ENCODE assay signal across 12 cellular contexts in genomic region chr18:51154664-51155063, GRCh38. TPM values are rescaled to one million over a fixed set of nuclear protein-coding genes. Genes with fewer than 3 reads are reported as not detected.
DNase-seq lines count a peak whose midpoint lies in the region; ATAC-seq lines count a peak whose summit lies in the region.
"Had no signal": no experiment of that assay in that cellular context is flagged by ENCODE, and none has a peak within 500 bp of the region (broad histone marks: within the 10 kb centered on the region; RNA-seq: fewer than 3 reads in every experiment).

No MANE protein-coding gene starts in this region.

- H3K27me3 Mint-ChIP-seq in stimulated activated naive CD8-positive, alpha-beta T cell treated with anti-CD3 and anti-CD28 coated beads, Interleukin-15, Interleukin-2, amounts not matched to agents 100 ng/mL and 50 ng/mL, for 24 hours, result no peaks in the 10 kb centered on the region
- H3K27me3 Mint-ChIP-seq in effector memory CD8-positive, alpha-beta T cell, result no peaks in the 10 kb centered on the region

- H3K27ac Mint-ChIP-seq in stimulated activated naive CD8-positive, alpha-beta T cell treated with anti-CD3 and anti-CD28 coated beads, Interleukin-15, Interleukin-2, amounts not matched to agents 100 ng/mL and 50 ng/mL, for 24 hours, result peak overlapping the region; percentile 98
- peak overlapping the region; percentile 91 to 95 for H3K27ac Mint-ChIP-seq in effector memory CD8-positive, alpha-beta T cell

- no peak for ATAC-seq in stimulated activated naive CD8-positive, alpha-beta T cell treated with anti-CD3 and anti-CD28 coated beads, Interleukin-15, Interleukin-2, amounts not matched to agents 100 U/mL and 50 U/mL, for 24 hours
- ATAC-seq in effector memory CD8-positive, alpha-beta T cell (replicated peaks), result no peak
- no peak for ATAC-seq in GM21717 (IDR thresholded peaks at IDR 0.05; ENCODE audit: unreplicated experiment)

- peak overlapping the region; percentile 72 for H3K4me3 Mint-ChIP-seq in stimulated activated naive CD8-positive, alpha-beta T cell treated with anti-CD3 and anti-CD28 coated beads, Interleukin-15, Interleukin-2, amounts not matched to agents 100 ng/mL and 50 ng/mL, for 24 hours
- peak overlapping the region; percentile 83 to 86 for H3K4me3 Mint-ChIP-seq in effector memory CD8-positive, alpha-beta T cell

- H3K36me3 Mint-ChIP-seq in stimulated activated naive CD8-positive, alpha-beta T cell treated with anti-CD3 and anti-CD28 coated beads, Interleukin-15, Interleukin-2, amounts not matched to agents 100 ng/mL and 50 ng/mL, for 24 hours (ENCODE audit: low read depth), result no peaks in the 10 kb centered on the region
- peaks cover 3% of the 10 kb centered on the region for H3K36me3 Mint-ChIP-seq in effector memory CD8-positive, alpha-beta T cell (ENCODE audit: insufficient read depth)

- H3K9me3 Mint-ChIP-seq in stimulated activated naive CD8-positive, alpha-beta T cell treated with anti-CD3 and anti-CD28 coated beads, Interleukin-15, Interleukin-2, amounts not matched to agents 100 ng/mL and 50 ng/mL, for 24 hours, result peaks cover 4% of the 10 kb centered on the region
- H3K9me3 Mint-ChIP-seq in effector memory CD8-positive, alpha-beta T cell, result no peaks in the 10 kb centered on the region

- intact Hi-C loops in posterior vena cava (cut with DNase I), result no loop called here
- intact Hi-C loops in cardiac septum (cut with DNase I), result no loop called here

- H3K4me1 Mint-ChIP-seq in stimulated activated naive CD8-positive, alpha-beta T cell treated with anti-CD3 and anti-CD28 coated beads, Interleukin-15, Interleukin-2, amounts not matched to agents 100 ng/mL and 50 ng/mL, for 24 hours (ENCODE audit: low read depth), result peaks cover 79% of the 10 kb centered on the region
- peaks cover 29 to 30% of the 10 kb centered on the region in 2 donors for H3K4me1 Mint-ChIP-seq in effector memory CD8-positive, alpha-beta T cell (ENCODE audit: low read depth in 2 of 2)

- no peak for DNase-seq in stimulated activated naive CD8-positive, alpha-beta T cell treated with anti-CD3 and anti-CD28 coated beads, Interleukin-15, Interleukin-2, amounts not matched to agents 100 U/mL and 50 U/mL, for 24 hours
- peak; percentile 15 for DNase-seq in OCI-M1 (lab: John Stamatoyannopoulos, UW)
- no peak for DNase-seq in effector memory CD8-positive, alpha-beta T cell
- no peak for DNase-seq in posterior vena cava (ENCODE audit: low spot score)
- DNase-seq in KG1 (lab: John Stamatoyannopoulos, UW), result no peak
- DNase-seq in cardiac septum (ENCODE audit: low spot score), result no peak
- DNase-seq: hippocampal formation, NCI-H1105 treated with DMSO at 0.1 percent for 48 hours, NCI-H226, uterus had no signal

RNA-seq across cellular contexts. Expression of gene MEX3C, which starts 42.8 kb away (rescaled TPM):
- total RNA-seq in posterior vena cava (10 to 100 TPM; 18.8 to 27.4 TPM), cardiac septum (21.6 TPM)
